In genomic region chr2:221200184-221200839, GRCh38 we compare ENCODE assay signal across 16 cellular contexts.
"Had no signal": no experiment of that assay in that cellular context is flagged by ENCODE, and none has a peak within 500 bp of the region (broad histone marks: within the 10 kb centered on the region; RNA-seq: fewer than 3 reads in every experiment).

No MANE protein-coding gene starts in this region.

- H2AFZ ChIP-seq: parathyroid adenoma had no signal

- ATAC-seq: activated CD8-positive, alpha-beta T cell treated with anti-CD3 and anti-CD28 coated beads, Interleukin-2, amount 10 ng/mL, durations not matched to agents 7 days and 5 days; gastroesophageal sphincter; left lobe of liver; naive thymus-derived CD4-positive, alpha-beta T cell had no signal

- DNase-seq: activated B cell treated with CpG ODN at 0.5 μM for 24 hours; activated CD4-positive, alpha-beta T cell treated with anti-CD3 and anti-CD28 coated beads for 48 hours; activated CD8-positive, alpha-beta memory T cell treated with anti-CD3 and anti-CD28 coated beads, Interleukin-2, amount 50 U/mL, for 4 hours; activated CD8-positive, alpha-beta T cell treated with anti-CD3 and anti-CD28 coated beads, Interleukin-2, amount 10 ng/mL, durations not matched to agents 7 days and 5 days; activated effector memory CD4-positive, alpha-beta T cell treated with anti-CD3 and anti-CD28 coated beads, Interleukin-2, amount 50 U/mL, for 16 hours; activated T-cell treated with anti-CD3 and anti-CD28 coated beads, Interleukin-2, amount 50 U/mL, for 48 hours; adrenal gland; endodermal cell; islet precursor cell; naive thymus-derived CD4-positive, alpha-beta T cell; stimulated activated CD4-positive, alpha-beta T cell treated with anti-CD3 and anti-CD28 coated beads, Interleukin-12 subunit alpha, Interleukin-12 subunit beta, amount 100 ng/mL, for 4 hours; stimulated activated CD4-positive, alpha-beta T cell treated with anti-CD3 and anti-CD28 coated beads, Interleukin-2, amount 100 ng/mL, for 24 hours had no signal

- H3K36me3 ChIP-seq: adrenal gland, gastroesophageal sphincter, neutrophil had no signal

- H3K4me1 ChIP-seq: adrenal gland, parathyroid adenoma had no signal

- H3K27ac ChIP-seq: adrenal gland, gastroesophageal sphincter, neutrophil, parathyroid adenoma had no signal

- H3K79me2 ChIP-seq: parathyroid adenoma had no signal

- H3K4me3 ChIP-seq: adrenal gland, gastroesophageal sphincter had no signal

- H3K9me3 ChIP-seq: adrenal gland, gastroesophageal sphincter, neutrophil had no signal
